In the genomic region with DNA sequence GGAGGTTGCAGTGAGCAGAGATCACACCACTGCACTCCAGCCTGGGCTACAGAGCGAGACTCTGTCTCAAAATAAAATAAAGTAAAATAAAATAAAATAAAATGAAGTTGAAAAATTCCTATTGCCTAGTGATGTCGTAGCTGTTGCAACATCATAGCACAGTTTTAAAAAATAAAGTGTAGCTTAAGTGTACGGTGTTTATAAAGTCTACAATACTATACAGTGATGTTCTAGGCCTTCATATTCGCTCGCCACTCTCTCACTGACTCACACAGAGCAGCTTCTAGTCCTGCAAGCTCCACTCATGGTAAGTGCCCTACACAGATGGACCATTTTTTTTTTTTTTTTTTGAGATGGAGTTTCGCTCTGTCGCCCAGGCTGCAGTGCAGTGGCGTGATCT, we compare ENCODE assay signal across 15 cellular contexts. TPM values are rescaled to one million over a fixed set of nuclear protein-coding genes. Genes with fewer than 3 reads are reported as not detected.
DNase-seq lines count a peak whose midpoint lies in the region; ATAC-seq and TF ChIP-seq lines count a peak whose summit lies in the region.
"Had no signal": no experiment of that assay in that cellular context is flagged by ENCODE, and none has a peak within 500 bp of the region (broad histone marks: within the 10 kb centered on the region; RNA-seq: fewer than 3 reads in every experiment).

No MANE protein-coding gene starts in this region.

- no peak overlapping the region for H3K4me3 Mint-ChIP-seq in mesothelial cell of epicardium
- H3K4me3 Mint-ChIP-seq: CD4-positive, alpha-beta memory T cell; HFFc6 had no signal

- H3K27ac Mint-ChIP-seq in mesothelial cell of epicardium, result no peak overlapping the region
- H3K27ac Mint-ChIP-seq: CD4-positive, alpha-beta memory T cell; HFFc6 had no signal

- peaks cover 36% of the 10 kb centered on the region for H3K36me3 ChIP-seq in WERI-Rb-1

- TF ChIP-seq CTCF in WERI-Rb-1 (IDR thresholded peaks at IDR 0.05; ENCODE audit: low read depth, low read length) (no peak), mesothelial cell of epicardium (IDR thresholded peaks at IDR 0.05; ENCODE audit: unreplicated experiment) (no peak)

- peak overlapping the region; percentile 42 for H3K27ac ChIP-seq in WERI-Rb-1

- no peaks in the 10 kb centered on the region for H3K27me3 ChIP-seq in WERI-Rb-1 (ENCODE audit: insufficient read depth, low read depth, severe bottlenecking)

- no peaks in the 10 kb centered on the region for H3K4me1 Mint-ChIP-seq in mesothelial cell of epicardium

- DNase-seq in NCI-H2171 treated with DMSO at 0.1 percent for 48 hours (lab: John Stamatoyannopoulos, UW) (peak; percentile 65), NCI-H2171 (lab: John Stamatoyannopoulos, UW) (no peak), WERI-Rb-1 (no peak), fibroblast of peridontal ligament (ENCODE audit: extremely low read depth) (peak; percentile 35), mesothelial cell of epicardium (ENCODE audit: low spot score in 2 of 2, unreplicated experiment in 2 of 2) (no peak)
- DNase-seq: C1 segment of cervical spinal cord; Caco-2; CD4-positive, alpha-beta memory T cell; DMS53; DMS79 treated with DMSO at 0.1 percent for 48 hours; GF-D8; GOT3; HFFc6 had no signal

- peaks cover 23% of the 10 kb centered on the region for H3K36me3 Mint-ChIP-seq in mesothelial cell of epicardium

- peaks cover 6% of the 10 kb centered on the region for H3K9me3 Mint-ChIP-seq in mesothelial cell of epicardium

- H3K4me3 ChIP-seq in WERI-Rb-1 (ENCODE audit: low read depth, low read length), result no peak overlapping the region
- H3K4me3 ChIP-seq: HAP-1 had no signal

- peaks cover 13% of the 10 kb centered on the region for H3K9me3 ChIP-seq in WERI-Rb-1 (ENCODE audit: severe bottlenecking)
- H3K9me3 ChIP-seq: HAP-1 had no signal

- no peaks in the 10 kb centered on the region for H3K27me3 Mint-ChIP-seq in mesothelial cell of epicardium (ENCODE audit: low read depth)
- H3K27me3 Mint-ChIP-seq: CD4-positive, alpha-beta memory T cell had no signal

- no peak for ATAC-seq in HG03159 (IDR thresholded peaks at IDR 0.05; ENCODE audit: unreplicated experiment)

RNA-seq across cellular contexts. Expression of gene MNT, which starts 43.5 kb away (rescaled TPM):
- 47.5 to 49.1 TPM (median 48.3 TPM) in 3 replicates for total RNA-seq in mesothelial cell of epicardium

Comparison
In these comparisons a context has a peak if more than half of its experiments do, and no peak if none do; other contexts are left out.
1. DNase-seq: peak in NCI-H2171 treated with DMSO at 0.1 percent for 48 hours (single experiment) and fibroblast of peridontal ligament (single experiment); none in NCI-H2171 (single experiment), WERI-Rb-1 (single experiment) and mesothelial cell of epicardium (0 of 2).